19 cellular contexts compared by ENCODE assay signal in genomic region chr3:107001635-107002034, GRCh38.
"Had no signal": no experiment of that assay in that cellular context is flagged by ENCODE, and none has a peak within 500 bp of the region (broad histone marks: within the 10 kb centered on the region; RNA-seq: fewer than 3 reads in every experiment).

No MANE protein-coding gene starts in this region.

- H3K27ac Mint-ChIP-seq: activated CD8-positive, alpha-beta T cell treated with anti-CD3 and anti-CD28 coated beads for 36 hours; activated naive CD8-positive, alpha-beta T cell treated with anti-CD3 and anti-CD28 coated beads for 36 hours; activated T-cell treated with anti-CD3 and anti-CD28 coated beads, Interleukin-2, amount 50 U/mL, for 72 hours; stimulated activated naive B cell treated with anti-CD40 and anti-IgM and Interleukin-4, amounts not matched to agents 10 μg/mL and 1 μg/mL and 100 μg/mL, for 72 hours; WTC11 had no signal

- DNase-seq: activated CD4-positive, alpha-beta T cell treated with anti-CD3 and anti-CD28 coated beads for 4 hours; activated CD8-positive, alpha-beta T cell treated with anti-CD3 and anti-CD28 coated beads for 36 hours; activated gamma-delta T cell; activated naive CD8-positive, alpha-beta T cell treated with anti-CD3 and anti-CD28 coated beads for 36 hours; activated T-cell treated with anti-CD3 and anti-CD28 coated beads, Interleukin-2, amount 50 U/mL, for 72 hours; brain microvascular endothelial cell; effector memory CD4-positive, alpha-beta T cell; left cardiac atrium; lower lobe of right lung; naive B cell; stimulated activated CD4-positive, alpha-beta T cell treated with anti-CD3 and anti-CD28 coated beads, Interleukin-15, amount 100 ng/mL, for 24 hours; stimulated activated CD4-positive, alpha-beta T cell treated with anti-CD3 and anti-CD28 coated beads, Interleukin-4, amount 100 ng/mL, for 1 hour; stimulated activated naive B cell treated with anti-CD40 and anti-IgM and Interleukin-4, amounts not matched to agents 10 μg/mL and 1 μg/mL and 100 μg/mL, for 72 hours; T-helper 2 cell; thyroid gland; uterus had no signal

- H3K4me3 ChIP-seq: lower lobe of right lung, thyroid gland, uterus had no signal

- H3K36me3 ChIP-seq: brain microvascular endothelial cell, lower lobe of right lung, thyroid gland, uterus had no signal

- H3K27me3 Mint-ChIP-seq: activated naive CD8-positive, alpha-beta T cell treated with anti-CD3 and anti-CD28 coated beads for 36 hours; central memory CD8-positive, alpha-beta T cell; naive B cell; stimulated activated naive B cell treated with anti-CD40 and anti-IgM and Interleukin-4, amounts not matched to agents 10 μg/mL and 1 μg/mL and 100 μg/mL, for 72 hours had no signal

- H3K4me1 Mint-ChIP-seq: central memory CD8-positive, alpha-beta T cell had no signal

- H3K4me3 Mint-ChIP-seq: activated CD8-positive, alpha-beta T cell treated with anti-CD3 and anti-CD28 coated beads for 36 hours; activated naive CD8-positive, alpha-beta T cell treated with anti-CD3 and anti-CD28 coated beads for 36 hours; activated T-cell treated with anti-CD3 and anti-CD28 coated beads, Interleukin-2, amount 50 U/mL, for 72 hours; central memory CD8-positive, alpha-beta T cell; naive B cell; stimulated activated naive B cell treated with anti-CD40 and anti-IgM and Interleukin-4, amounts not matched to agents 10 μg/mL and 1 μg/mL and 100 μg/mL, for 72 hours; WTC11 had no signal

- H3K36me3 Mint-ChIP-seq: activated naive CD8-positive, alpha-beta T cell treated with anti-CD3 and anti-CD28 coated beads for 36 hours had no signal

- H3K27ac ChIP-seq: brain microvascular endothelial cell, foreskin keratinocyte, lower lobe of right lung, thyroid gland, uterus had no signal

- H3K4me1 ChIP-seq: foreskin keratinocyte, lower lobe of right lung, thyroid gland, uterus had no signal

- ATAC-seq: activated CD8-positive, alpha-beta T cell treated with anti-CD3 and anti-CD28 coated beads for 36 hours; activated T-cell treated with anti-CD3 and anti-CD28 coated beads, Interleukin-2, amount 50 U/mL, for 72 hours; foreskin keratinocyte; left cardiac atrium; lower lobe of right lung; stimulated activated naive B cell treated with anti-CD40 and anti-IgM and Interleukin-4, amounts not matched to agents 10 μg/mL and 1 μg/mL and 100 μg/mL, for 72 hours; WTC11 had no signal

- H3K9me3 ChIP-seq: lower lobe of right lung, thyroid gland, uterus had no signal

- H3K27me3 ChIP-seq: brain microvascular endothelial cell, foreskin keratinocyte, thyroid gland, uterus had no signal
